In the genomic region with DNA sequence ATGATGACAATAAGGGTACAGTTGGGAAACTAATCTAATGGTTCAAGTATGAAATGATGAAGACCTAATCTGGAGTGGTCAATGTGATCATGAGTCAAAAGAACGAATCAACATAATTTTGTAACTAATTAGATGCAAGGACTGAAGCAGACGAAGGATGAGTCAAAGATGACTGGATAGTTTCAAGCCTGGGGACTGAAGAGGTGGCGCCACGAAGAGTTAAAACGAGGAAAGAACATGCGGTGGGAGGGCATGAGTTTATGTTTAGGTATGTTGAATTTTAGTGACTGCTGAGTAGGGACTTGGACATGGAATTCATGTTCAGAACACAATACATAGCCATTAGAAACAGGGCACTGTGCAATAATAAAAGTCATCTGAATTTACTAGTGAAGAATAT, we compare ENCODE assay signal across 22 cellular contexts.
DNase-seq lines count a peak whose midpoint lies in the region; ATAC-seq, FAIRE-seq and TF ChIP-seq lines count a peak whose summit lies in the region.
"Had no signal": no experiment of that assay in that cellular context is flagged by ENCODE, and none has a peak within 500 bp of the region (broad histone marks: within the 10 kb centered on the region; RNA-seq: fewer than 3 reads in every experiment).

No MANE protein-coding gene starts in this region.

- H2AFZ ChIP-seq in GM23248 = peak overlapping the region; percentile 58

- no peaks in the 10 kb centered on the region for H3K36me3 ChIP-seq in GM23248 (ENCODE audit: low read depth)
- H3K36me3 ChIP-seq: BLaER1, MG63 had no signal

- DNase-seq in AG20443 (ENCODE audit: low spot score) = peak; percentile 51
- peak; percentile 96 for DNase-seq in GM23248
- peak; percentile 89 for DNase-seq in fibroblast of mammary gland (ENCODE audit: low read depth)
- DNase-seq in hepatic stellate cell (ENCODE audit: low spot score) = no peak
- DNase-seq: ACHN; CD8-positive, alpha-beta memory T cell; DND-41; H7; KBM-7; MG63; NCI-H1105 treated with DMSO at 0.1 percent for 48 hours; NCI-H187; NCI-H2171; NCI-H446 treated with DMSO at 0.1 percent for 48 hours; NCI-H774; SHP77 treated with DMSO at 0.1 percent for 48 hours had no signal

- peaks cover 15% of the 10 kb centered on the region for H3K4me1 ChIP-seq in GM23248 (ENCODE audit: insufficient read depth)
- H3K4me1 ChIP-seq: BLaER1 had no signal

- FAIRE-seq in TTC549 (lab: Jason Lieb, UNC) = peak; percentile 97

- WGBS in GM23248 (ENCODE audit: low coverage in 1 of 2, low lambda C conversion rate in 2 of 2, missing lambda C conversion rate in 2 of 2), 2 experiments = 3 to 4% methylated on average over 6 of the region's 6 CpGs

- no peaks in the 10 kb centered on the region for H3K9me2 ChIP-seq in GM23248 (ENCODE audit: insufficient read depth)

- H3K27me3 ChIP-seq in GM23248 (replicated peaks; ENCODE audit: insufficient read depth) = no peaks in the 10 kb centered on the region
- H3K27me3 ChIP-seq: BLaER1, MG63 had no signal

- peak; percentile 4 for TF ChIP-seq CTCF in fibroblast of mammary gland (conservative IDR thresholded peaks at IDR 0.05; ENCODE audit: control insufficient read depth, insufficient read depth, low read depth, low read length)

- H4K20me1 ChIP-seq in GM23248 (ENCODE audit: insufficient read depth) = no peaks in the 10 kb centered on the region
- H4K20me1 ChIP-seq: BLaER1 had no signal

- H3K9ac ChIP-seq in GM23248 = peak overlapping the region; percentile 54
- H3K9ac ChIP-seq: BLaER1 had no signal

- H3F3A ChIP-seq in GM23248 (ENCODE audit: insufficient read depth) = peaks cover 30% of the 10 kb centered on the region

- no peaks in the 10 kb centered on the region for H3K79me2 ChIP-seq in GM23248 (ENCODE audit: insufficient read depth)

- ATAC-seq in HG02678 (IDR thresholded peaks at IDR 0.05; ENCODE audit: unreplicated experiment) (no peak), HG03135 (IDR thresholded peaks at IDR 0.05; ENCODE audit: unreplicated experiment) (no peak), HG02885 (IDR thresholded peaks at IDR 0.05; ENCODE audit: poor library complexity, unreplicated experiment) (no peak)
- ATAC-seq: Panc1 had no signal

- H3K4me3 ChIP-seq in GM23248 = peak overlapping the region; percentile 14; the same call in 1 of the 2 replicates
- H3K4me3 ChIP-seq in fibroblast of mammary gland (ENCODE audit: control insufficient read depth, low read depth, low read length) = no peak overlapping the region
- H3K4me3 ChIP-seq: BLaER1, MG63 had no signal

- H3K27ac ChIP-seq in GM23248 = peak overlapping the region; percentile 87
- H3K27ac ChIP-seq: BLaER1 had no signal

- H3K9me3 ChIP-seq in GM23248 (ENCODE audit: low read depth) = no peaks in the 10 kb centered on the region
- H3K9me3 ChIP-seq: BLaER1, MG63 had no signal

- in situ Hi-C loops in GM23248 (cut with MboI) = no loop called here

- H3K4me2 ChIP-seq in GM23248 (ENCODE audit: unreplicated experiment) = peak overlapping the region; percentile 60
- H3K4me2 ChIP-seq: BLaER1 had no signal
